13 cellular contexts compared by ENCODE assay signal in the genomic region with DNA sequence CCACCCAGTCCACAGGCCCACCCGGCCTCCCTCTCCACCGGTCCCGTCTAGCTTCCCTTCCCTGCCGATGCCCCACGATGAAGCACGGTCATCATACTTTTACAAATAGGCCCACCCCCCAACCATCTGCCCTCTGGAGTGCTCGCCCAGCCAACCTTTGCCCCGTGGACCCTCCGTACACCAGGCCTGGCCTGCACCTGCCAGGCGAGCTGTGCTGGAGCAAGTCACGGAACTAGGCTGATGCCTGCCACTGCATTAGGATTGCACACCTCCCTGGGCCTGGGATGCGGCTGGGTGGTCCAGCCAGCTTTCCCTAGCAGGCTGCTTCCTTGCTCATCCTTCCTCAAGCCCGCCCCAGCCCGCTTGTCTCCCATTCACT. TPM values are rescaled to one million over a fixed set of nuclear protein-coding genes. Genes with fewer than 3 reads are reported as not detected.
DNase-seq lines count a peak whose midpoint lies in the region; ATAC-seq, FAIRE-seq and TF ChIP-seq lines count a peak whose summit lies in the region.
"Had no signal": no experiment of that assay in that cellular context is flagged by ENCODE, and none has a peak within 500 bp of the region (broad histone marks: within the 10 kb centered on the region; RNA-seq: fewer than 3 reads in every experiment).

No MANE protein-coding gene starts in this region.

- peak; percentile 23 for DNase-seq in H7
- no peak for DNase-seq in K562 (ENCODE audit: extremely low read depth in 1 of 4, low spot score in 3 of 4)
- DNase-seq in mucosa of descending colon = peak in 2 of 3 donors; percentile 14 to 43
- DNase-seq in stomach = peak; percentile 21
- no peak for DNase-seq in GF-D8 (lab: John Stamatoyannopoulos, UW)
- no peak for DNase-seq in natural killer cell treated with Interleukin-12 subunit alpha and Interleukin-12 subunit beta and Interleukin-15 and Interleukin-18, amount 100 ng/mL, for 72 hours (ENCODE audit: low spot score)
- no peak for DNase-seq in EL
- DNase-seq: activated CD4-positive, alpha-beta memory T cell treated with anti-CD3 and anti-CD28 coated beads for 36 hours; BE2C; NCI-H187; NCI-H345; stimulated activated naive CD8-positive, alpha-beta T cell treated with anti-CD3 and anti-CD28 coated beads, Interleukin-15, amount 100 ng/mL, for 72 hours had no signal

- H3K9me3 ChIP-seq in K562 (replicated peaks; ENCODE audit: control insufficient read depth, insufficient read depth, low read depth, low read length) (no peaks in the 10 kb centered on the region), mucosa of descending colon (no peaks in the 10 kb centered on the region), stomach (no peaks in the 10 kb centered on the region)
- H3K9me3 ChIP-seq: BE2C had no signal

- in situ Hi-C loops in K562 (cut with MboI) = loop anchor here (5.0 kb wide), 1 partner anchor 80 kb away; no protein-coding TSS in a partner anchor

- TF ChIP-seq POLR2A in K562 (conservative IDR thresholded peaks at IDR 0.05) (no peak), stomach (IDR thresholded peaks at IDR 0.05) (no peak)

- no peaks in the 10 kb centered on the region for H3K27me3 Mint-ChIP-seq in natural killer cell treated with Interleukin-12 subunit alpha and Interleukin-12 subunit beta and Interleukin-15 and Interleukin-18, amount 100 ng/mL, for 72 hours
- H3K27me3 Mint-ChIP-seq: activated CD4-positive, alpha-beta memory T cell treated with anti-CD3 and anti-CD28 coated beads for 36 hours; stimulated activated naive CD8-positive, alpha-beta T cell treated with anti-CD3 and anti-CD28 coated beads, Interleukin-15, amount 100 ng/mL, for 72 hours had no signal

- CTCF ChIA-PET in K562 (lab: Yijun Ruan, JAX; ENCODE audit: low intra/inter-chr PET ratio) = interaction anchor here (2.0 kb wide), 1 partner anchor 76 kb away, joined by 5 read pairs; no protein-coding TSS in a partner anchor

- peaks cover 10% of the 10 kb centered on the region for H3K9me1 ChIP-seq in K562 (ENCODE audit: control insufficient read depth, insufficient read depth, low read length)

- H3K27me3 ChIP-seq in H7 (ENCODE audit: control insufficient read depth, insufficient read depth, low read length) (no peaks in the 10 kb centered on the region), K562 (ENCODE audit: control insufficient read depth in 2 of 2, insufficient read depth in 2 of 2, low read length in 2 of 2) (no peaks in the 10 kb centered on the region), stomach (no peaks in the 10 kb centered on the region)
- H3K27me3 ChIP-seq: BE2C had no signal

- FAIRE-seq in K562 (lab: Jason Lieb, UNC) = no peak

- TF ChIP-seq RAD21 in K562 (CRISPR knock-in tag; conservative IDR thresholded peaks at IDR 0.05 in 1 of 2, IDR thresholded peaks at IDR 0.05 in 1 of 2) = no peak

- H3K27ac ChIP-seq in K562 (ENCODE audit: extremely low read depth, low read depth, low read length) (peak overlapping the region; percentile 83), stomach (peak overlapping the region in 3 of 5 donors; percentile 42 to 73 (median 69))

- H3K4me3 ChIP-seq in H7 (ENCODE audit: insufficient read depth, low read depth, low read length) (no peak overlapping the region), K562 (no peak overlapping the region), mucosa of descending colon (no peak overlapping the region), stomach (no peak overlapping the region)

- TF ChIP-seq CTCF in K562 (IDR thresholded peaks at IDR 0.05 in 2 of 3, conservative IDR thresholded peaks at IDR 0.05 in 1 of 3; ENCODE audit: insufficient read depth in 2 of 3, low read depth in 1 of 3, low read length in 3 of 3) = no peak
- TF ChIP-seq CTCF in mucosa of descending colon (IDR thresholded peaks at IDR 0.05) = no peak
- no peak for TF ChIP-seq CTCF in stomach (IDR thresholded peaks at IDR 0.05)

- H3K27ac Mint-ChIP-seq in natural killer cell treated with Interleukin-12 subunit alpha and Interleukin-12 subunit beta and Interleukin-15 and Interleukin-18, amount 100 ng/mL, for 72 hours = no peak overlapping the region
- H3K27ac Mint-ChIP-seq: activated CD4-positive, alpha-beta memory T cell treated with anti-CD3 and anti-CD28 coated beads for 36 hours; endodermal cell had no signal

- H3K4me2 ChIP-seq in K562 (ENCODE audit: insufficient read depth, low read length) = peak overlapping the region; percentile 77

- H3K36me3 ChIP-seq in H7 (replicated peaks; ENCODE audit: control insufficient read depth, insufficient read depth, low read length) = no peaks in the 10 kb centered on the region
- no peaks in the 10 kb centered on the region for H3K36me3 ChIP-seq in K562 (ENCODE audit: control insufficient read depth, insufficient read depth, low read length)
- no peaks in the 10 kb centered on the region for H3K36me3 ChIP-seq in mucosa of descending colon (ENCODE audit: low read depth)
- H3K36me3 ChIP-seq in stomach = peaks cover 5 to 63% (median 50%) of the 10 kb centered on the region in 4 donors
- H3K36me3 ChIP-seq: BE2C had no signal

- no peak for ATAC-seq in K562
- ATAC-seq in mucosa of descending colon = no peak
- no peak for ATAC-seq in natural killer cell treated with Interleukin-12 subunit alpha and Interleukin-12 subunit beta and Interleukin-15 and Interleukin-18, amount 100 ng/mL, for 72 hours
- ATAC-seq: stimulated activated naive CD8-positive, alpha-beta T cell treated with anti-CD3 and anti-CD28 coated beads, Interleukin-15, amount 100 ng/mL, for 72 hours had no signal

- POLR2A ChIA-PET in K562 (lab: Yijun Ruan, JAX) = interaction anchor here (0.7 to 2.6 kb wide), 5 partner anchors 8 to 77 kb away, joined by 4 to 11 read pairs (median 6); no protein-coding TSS in a partner anchor

- peak overlapping the region; percentile 66 to 75; a peak in 2 of 4 replicates for H3K9ac ChIP-seq in K562 (ENCODE audit: insufficient read depth in 1 of 2, low read depth in 2 of 2, low read length in 2 of 2)

- H3K4me1 ChIP-seq in K562 (replicated peaks in 1 of 2; ENCODE audit: control insufficient read depth in 2 of 2, insufficient read depth in 2 of 2, low read length in 2 of 2) (peaks cover 47 to 49% of the 10 kb centered on the region in 2 experiments), mucosa of descending colon (ENCODE audit: low read depth) (no peaks in the 10 kb centered on the region), stomach (peaks cover 4 to 44% (median 21%) of the 10 kb centered on the region in 4 donors)
- H3K4me1 ChIP-seq: BE2C had no signal

- no peak overlapping the region for H3K4me3 Mint-ChIP-seq in natural killer cell treated with Interleukin-12 subunit alpha and Interleukin-12 subunit beta and Interleukin-15 and Interleukin-18, amount 100 ng/mL, for 72 hours
- H3K4me3 Mint-ChIP-seq: activated CD4-positive, alpha-beta memory T cell treated with anti-CD3 and anti-CD28 coated beads for 36 hours; endodermal cell; stimulated activated naive CD8-positive, alpha-beta T cell treated with anti-CD3 and anti-CD28 coated beads, Interleukin-15, amount 100 ng/mL, for 72 hours had no signal

- H4K20me1 ChIP-seq in K562 (replicated peaks; ENCODE audit: control insufficient read depth, insufficient read depth, low read length) = no peaks in the 10 kb centered on the region

- H3K36me3 Mint-ChIP-seq in natural killer cell treated with Interleukin-12 subunit alpha and Interleukin-12 subunit beta and Interleukin-15 and Interleukin-18, amount 100 ng/mL, for 72 hours = no peaks in the 10 kb centered on the region
- H3K36me3 Mint-ChIP-seq: activated CD4-positive, alpha-beta memory T cell treated with anti-CD3 and anti-CD28 coated beads for 36 hours had no signal

- peak overlapping the region; percentile 90 for H2AFZ ChIP-seq in K562 (ENCODE audit: low read depth, low read length)

- H3K79me2 ChIP-seq in K562 (ENCODE audit: control insufficient read depth, insufficient read depth, low read length) = no peaks in the 10 kb centered on the region

- WGBS in K562 (ENCODE audit: insufficient coverage, low coverage, missing lambda C conversion rate) = 59% methylated on average over 14 of the region's 14 CpGs
- WGBS in stomach, 5 donors = 85 to 97% (median 91%) methylated on average over 14 of the region's 14 CpGs

- H3K9me3 Mint-ChIP-seq in natural killer cell treated with Interleukin-12 subunit alpha and Interleukin-12 subunit beta and Interleukin-15 and Interleukin-18, amount 100 ng/mL, for 72 hours = no peaks in the 10 kb centered on the region
- H3K9me3 Mint-ChIP-seq: activated CD4-positive, alpha-beta memory T cell treated with anti-CD3 and anti-CD28 coated beads for 36 hours; endodermal cell; stimulated activated naive CD8-positive, alpha-beta T cell treated with anti-CD3 and anti-CD28 coated beads, Interleukin-15, amount 100 ng/mL, for 72 hours had no signal

- intact Hi-C loops in K562 (cut with micrococcal nuclease) (loop anchor here (5.0 kb wide), 1 partner anchor 95 kb away; no protein-coding TSS in a partner anchor), mucosa of descending colon (cut with DNase I, micrococcal nuclease) (no loop called here), stomach (cut with DNase I; ENCODE audit: low total_unique reads) (loop anchor here (5.0 kb wide), 1 partner anchor 65 kb away; no protein-coding TSS in a partner anchor)

- BruUV-seq in K562 (replicated peaks; lab: Mats Ljungman, UMichigan) = no TSS peak

- peaks cover 0 to 2% of the 10 kb centered on the region in 2 donors for H3K4me1 Mint-ChIP-seq in natural killer cell treated with Interleukin-12 subunit alpha and Interleukin-12 subunit beta and Interleukin-15 and Interleukin-18, amount 100 ng/mL, for 72 hours (ENCODE audit: low read depth in 2 of 2)
- H3K4me1 Mint-ChIP-seq: endodermal cell had no signal

- TF ChIP-seq EP300 in K562 (IDR thresholded peaks at IDR 0.05; ENCODE audit: low read length) (no peak), stomach (IDR thresholded peaks at IDR 0.05) (no peak)

RNA-seq across cellular contexts. Expression of gene PPIF, which starts 44.7 kb away (rescaled TPM):
- 78.6 and 87.5 TPM in 2 replicates for total RNA-seq in H7 (2014; rRNA removed; shearing (Covaris generic))
- 96.3 and 215 TPM in 2 replicates for total RNA-seq in K562 (2011; cell fraction: chromatin; rRNA removed; ENCODE audit: low replicate concordance)
- 144 and 155 TPM in 2 replicates for total RNA-seq in K562 (2011; cell fraction: nucleolus; rRNA removed)
- total RNA-seq in K562 (2011; cell fraction: nucleoplasm; rRNA removed) = 118 and 119 TPM in 2 replicates
- total RNA-seq in K562 (2014; rRNA removed) = 53.4 and 69.8 TPM in 2 replicates
- total RNA-seq in K562 (2014; rRNA removed; fragmentation: Illumina TruSeq; extraction: Trizol) = 97.7 and 108 TPM in 2 replicates
- 117 and 119 TPM in 2 replicates for total RNA-seq in K562 (2015; rRNA removed; fragmentation: Illumina TruSeq; extraction: Trizol)
- 235 and 239 TPM in 2 replicates for total RNA-seq in K562 (2021)
- 148 and 175 TPM in 2 replicates for polyA plus RNA-seq in K562 (2011; rRNA removed)
- polyA plus RNA-seq in K562 (2011; cell fraction: cytosol; rRNA removed) = 202 and 255 TPM in 2 replicates
- 198 and 337 TPM in 2 replicates for polyA plus RNA-seq in K562 (2011; cell fraction: nucleus; rRNA removed)
- polyA plus RNA-seq in K562 (2012) = 180 and 222 TPM in 2 replicates
- 250 and 287 TPM in 2 replicates for polyA plus RNA-seq in K562 (2014; fragmentation: Illumina TruSeq; extraction: Trizol)
- 10 to 100 TPM; 40.9 to 51.1 TPM for polyA plus RNA-seq in K562 (2014; fragmentation: Nextera tagmentation; extraction: Ambion mirVana)
- polyA plus RNA-seq in K562 (2014; rRNA removed) = 154 and 168 TPM in 2 replicates
- 91.8 and 131 TPM in 2 replicates for polyA minus RNA-seq in K562 (2011; rRNA and poly(A)+ RNA removed)
- 98.9 and 104 TPM in 2 replicates for polyA minus RNA-seq in K562 (2011; cell fraction: cytosol; rRNA and poly(A)+ RNA removed)
- 116 and 136 TPM in 2 replicates for polyA minus RNA-seq in K562 (2011; cell fraction: nucleus; rRNA and poly(A)+ RNA removed)
- total RNA-seq in mucosa of descending colon = 10 to 100 TPM; 54.6 to 88.5 (median 77.3) TPM
- total RNA-seq in stomach = 100 to 1,000 TPM in 1 of 5 donors, 10 to 100 TPM in 3, 1 to 10 TPM in 1; 6.4 to 149 (median 46.8) TPM
- 100 to 1,000 TPM in 1 of 3 donors, 10 to 100 TPM in 2; 27.5 to 177 (median 54.7) TPM for polyA plus RNA-seq in stomach
- 100 to 1,000 TPM; 266 to 391 TPM for total RNA-seq in natural killer cell treated with Interleukin-12 subunit alpha and Interleukin-12 subunit beta and Interleukin-15 and Interleukin-18, amount 100 ng/mL, for 72 hours

RNA-seq across cellular contexts. Expression of gene ZCCHC24, which starts 53.4 kb away (rescaled TPM):
- 7.5 and 9.0 TPM in 2 replicates for total RNA-seq in H7 (2014; rRNA removed; shearing (Covaris generic))
- 4.0 and 6.3 TPM in 2 replicates for total RNA-seq in K562 (2011; cell fraction: chromatin; rRNA removed; ENCODE audit: low replicate concordance)
- total RNA-seq in K562 (2011; cell fraction: nucleolus; rRNA removed) = 4.8 and 4.9 TPM in 2 replicates
- 4.4 and 6.7 TPM in 2 replicates for total RNA-seq in K562 (2011; cell fraction: nucleoplasm; rRNA removed)
- total RNA-seq in K562 (2014; rRNA removed) = 3.6 and 4.9 TPM in 2 replicates
- 3.9 and 4.0 TPM in 2 replicates for total RNA-seq in K562 (2014; rRNA removed; fragmentation: Illumina TruSeq; extraction: Trizol)
- total RNA-seq in K562 (2015; rRNA removed; fragmentation: Illumina TruSeq; extraction: Trizol) = 5.5 and 5.7 TPM in 2 replicates
- 11.0 and 11.5 TPM in 2 replicates for total RNA-seq in K562 (2021)
- polyA plus RNA-seq in K562 (2011; rRNA removed) = 4.6 and 5.0 TPM in 2 replicates
- polyA plus RNA-seq in K562 (2011; cell fraction: cytosol; rRNA removed) = 4.7 and 8.4 TPM in 2 replicates
- 3.1 and 5.6 TPM in 2 replicates for polyA plus RNA-seq in K562 (2011; cell fraction: nucleus; rRNA removed)
- polyA plus RNA-seq in K562 (2012) = 6.8 and 12.0 TPM in 2 replicates
- 7.0 and 7.6 TPM in 2 replicates for polyA plus RNA-seq in K562 (2014; fragmentation: Illumina TruSeq; extraction: Trizol)
- polyA plus RNA-seq in K562 (2014; fragmentation: Nextera tagmentation; extraction: Ambion mirVana) = under 1 TPM; 0.84 to 0.86 TPM
- polyA plus RNA-seq in K562 (2014; rRNA removed) = 5.1 and 6.0 TPM in 2 replicates
- polyA minus RNA-seq in K562 (2011; rRNA and poly(A)+ RNA removed) = 3.4 and 4.7 TPM in 2 replicates
- 6.1 and 6.4 TPM in 2 replicates for polyA minus RNA-seq in K562 (2011; cell fraction: cytosol; rRNA and poly(A)+ RNA removed)
- 3.0 TPM in 2 replicates for polyA minus RNA-seq in K562 (2011; cell fraction: nucleus; rRNA and poly(A)+ RNA removed)
- 100 to 1,000 TPM in 1 of 3 donors, 10 to 100 TPM in 1, 1 to 10 TPM in 1; 5.6 to 125 (median 22.8) TPM for total RNA-seq in mucosa of descending colon
- total RNA-seq in stomach = 10 to 100 TPM in 4 of 5 donors, 1 to 10 TPM in 1; 9.7 to 60.3 (median 28.0) TPM
- 10 to 100 TPM; 13.3 to 53.0 (median 45.3) TPM for polyA plus RNA-seq in stomach
- 1 to 10 TPM in 1 of 2 donors, under 1 TPM in 1; 0.73 to 1.3 TPM for total RNA-seq in natural killer cell treated with Interleukin-12 subunit alpha and Interleukin-12 subunit beta and Interleukin-15 and Interleukin-18, amount 100 ng/mL, for 72 hours

Comparison
In these comparisons a context has a peak if more than half of its experiments do, and no peak if none do; other contexts are left out.
1. DNase-seq: peak in H7 (single experiment), mucosa of descending colon (2 of 3) and stomach (single experiment); none in K562 (0 of 4), GF-D8 (single experiment), natural killer cell treated with Interleukin-12 subunit alpha and Interleukin-12 subunit beta and Interleukin-15 and Interleukin-18, amount 100 ng/mL, for 72 hours (single experiment) and EL (single experiment).
2. intact Hi-C loops: an anchor here in K562 (5.0 kb wide) and stomach (5.0 kb wide); none called in mucosa of descending colon.